Comparison of ENCODE assay signal across 30 cellular contexts in genomic region chr6:7883381-7883780, GRCh38.
"Had no signal": no experiment of that assay in that cellular context is flagged by ENCODE, and none has a peak within 500 bp of the region (broad histone marks: within the 10 kb centered on the region; RNA-seq: fewer than 3 reads in every experiment).

No MANE protein-coding gene starts in this region.

- H3K4me1 ChIP-seq: adrenal gland, body of pancreas, gastroesophageal sphincter had no signal

- DNase-seq: activated B cell treated with CpG ODN at 0.5 μM for 24 hours; activated CD4-positive, alpha-beta T cell treated with anti-CD3 and anti-CD28 coated beads for 48 hours; activated CD4-positive, alpha-beta T cell treated with anti-CD3 and anti-CD28 coated beads, Interleukin-2, amount 50 U/mL, for 1 hour; activated CD4-positive, alpha-beta T cell treated with anti-CD3 and anti-CD28 coated beads, Interleukin-2, amount 50 U/mL, for 48 hours; activated CD8-positive, alpha-beta memory T cell treated with anti-CD3 and anti-CD28 coated beads for 24 hours; activated CD8-positive, alpha-beta T cell treated with anti-CD3 and anti-CD28 coated beads for 36 hours; activated effector memory CD4-positive, alpha-beta T cell treated with anti-CD3 and anti-CD28 coated beads, Interleukin-2, amount 50 U/mL, for 16 hours; activated naive CD4-positive, alpha-beta T cell treated with anti-CD3 and anti-CD28 coated beads for 36 hours; activated naive CD8-positive, alpha-beta T cell treated with anti-CD3 and anti-CD28 coated beads for 36 hours; activated naive CD8-positive, alpha-beta T cell treated with anti-CD3 and anti-CD28 coated beads, Interleukin-2, amount 50 U/mL, for 24 hours; activated T-cell treated with anti-CD3 and anti-CD28 coated beads, Interleukin-2, amount 50 U/mL, for 4 hours; adrenal gland; amygdala; aorta; body of pancreas; caudate nucleus; cortex of kidney; dermis blood vessel endothelial cell; effector CD4-positive, alpha-beta T cell; effector memory CD8-positive, alpha-beta T cell; esophagus squamous epithelium; foreskin melanocyte; T-helper 1 cell; T-helper 17 cell; T1000; WERI-Rb-1 had no signal

- H3K27me3 ChIP-seq: adrenal gland, body of pancreas, esophagus squamous epithelium, gastroesophageal sphincter had no signal

- ATAC-seq: activated CD4-positive, CD25-positive, alpha-beta regulatory T cell treated with anti-CD3 and anti-CD28 coated beads, Interleukin-2, amount 50 U/mL, for 24 hours; activated CD8-positive, alpha-beta T cell treated with anti-CD3 and anti-CD28 coated beads for 36 hours; activated naive CD8-positive, alpha-beta T cell treated with anti-CD3 and anti-CD28 coated beads, Interleukin-2, amount 50 U/mL, for 24 hours; activated T-cell treated with anti-CD3 and anti-CD28 coated beads, Interleukin-2, amount 50 U/mL, for 4 hours; body of pancreas; effector memory CD8-positive, alpha-beta T cell; gastroesophageal sphincter; T-helper 17 cell had no signal

- H3K9me3 ChIP-seq: adrenal gland, body of pancreas, esophagus squamous epithelium, gastroesophageal sphincter had no signal

- H3K27ac ChIP-seq: adrenal gland, body of pancreas, epithelial cell of prostate, gastroesophageal sphincter, WERI-Rb-1 had no signal

- FAIRE-seq: colon had no signal

- H3K4me3 ChIP-seq: adrenal gland, body of pancreas, esophagus squamous epithelium, gastroesophageal sphincter had no signal
